20 cellular contexts compared by ENCODE assay signal in genomic region chr4:88736264-88736663, GRCh38. TPM values are rescaled to one million over a fixed set of nuclear protein-coding genes. Genes with fewer than 3 reads are reported as not detected.
DNase-seq lines count a peak whose midpoint lies in the region; ATAC-seq and TF ChIP-seq lines count a peak whose summit lies in the region.
"Had no signal": no experiment of that assay in that cellular context is flagged by ENCODE, and none has a peak within 500 bp of the region (broad histone marks: within the 10 kb centered on the region; RNA-seq: fewer than 3 reads in every experiment).

No MANE protein-coding gene starts in this region.

- peaks cover 0 to 6% of the 10 kb centered on the region in 2 donors for H3K36me3 ChIP-seq in ascending aorta
- no peaks in the 10 kb centered on the region for H3K36me3 ChIP-seq in thoracic aorta
- H3K36me3 ChIP-seq in BE2C = peaks cover 26% of the 10 kb centered on the region

- H3K4me1 Mint-ChIP-seq in nephron progenitor cell = peaks cover 40% of the 10 kb centered on the region

- H3K27ac Mint-ChIP-seq in nephron progenitor cell = peak overlapping the region; percentile 77

- peak; percentile 45 for ATAC-seq in GM18868 (IDR thresholded peaks at IDR 0.05; ENCODE audit: unreplicated experiment)
- no peak for ATAC-seq in thoracic aorta (ENCODE audit: insufficient number of reproducible peaks, low FRiP score, low read depth)
- ATAC-seq in GM19328 (IDR thresholded peaks at IDR 0.05; ENCODE audit: unreplicated experiment) = no peak
- ATAC-seq: stimulated activated naive CD8-positive, alpha-beta T cell treated with anti-CD3 and anti-CD28 coated beads, Interleukin-15, Interleukin-2, amounts not matched to agents 100 U/mL and 50 U/mL, for 24 hours had no signal

- intact Hi-C loops in ascending aorta (cut with DNase I) = no loop called here

- H3K36me3 Mint-ChIP-seq in nephron progenitor cell (ENCODE audit: low read depth) = peaks cover 49% of the 10 kb centered on the region

- no peaks in the 10 kb centered on the region for H3K27me3 Mint-ChIP-seq in nephron progenitor cell (ENCODE audit: low read depth, poor library complexity)
- H3K27me3 Mint-ChIP-seq: CD4-positive, CD25-positive, alpha-beta regulatory T cell had no signal

- H3K27me3 ChIP-seq in ascending aorta (no peaks in the 10 kb centered on the region), thoracic aorta (replicated peaks; ENCODE audit: insufficient read depth) (no peaks in the 10 kb centered on the region), BE2C (no peaks in the 10 kb centered on the region)
- H3K27me3 ChIP-seq: adrenal gland had no signal

- no peak for DNase-seq in ascending aorta (ENCODE audit: low spot score in 2 of 2)
- DNase-seq in nephron progenitor cell = no peak
- DNase-seq in thoracic aorta (ENCODE audit: low spot score) = no peak
- DNase-seq in BE2C = no peak
- DNase-seq in GM13977 (ENCODE audit: low spot score) = no peak
- DNase-seq in DMS153 treated with DMSO at 0.1 percent for 48 hours (lab: John Stamatoyannopoulos, UW; ENCODE audit: unreplicated experiment) = no peak
- DNase-seq: activated CD4-positive, alpha-beta T cell treated with anti-CD3 and anti-CD28 coated beads for 48 hours; activated gamma-delta T cell; adrenal gland; CD4-positive, CD25-positive, alpha-beta regulatory T cell; DMS79; effector CD8-positive, alpha-beta T cell; left ventricle myocardium superior; NCI-H1105; NCI-H524; occipital lobe; stimulated activated CD4-positive, alpha-beta T cell treated with anti-CD3 and anti-CD28 coated beads, Interleukin-2, amount 100 ng/mL, for 24 hours; stimulated activated naive CD8-positive, alpha-beta T cell treated with anti-CD3 and anti-CD28 coated beads, Interleukin-15, Interleukin-2, amounts not matched to agents 100 U/mL and 50 U/mL, for 24 hours had no signal

- TF ChIP-seq CTCF in ascending aorta (IDR thresholded peaks at IDR 0.05) = no peak
- TF ChIP-seq CTCF in nephron progenitor cell (IDR thresholded peaks at IDR 0.05) = no peak
- no peak for TF ChIP-seq CTCF in thoracic aorta (IDR thresholded peaks at IDR 0.05)
- no peak for TF ChIP-seq CTCF in BE2C (IDR thresholded peaks at IDR 0.05; ENCODE audit: low read depth, low read length)
- no peak for TF ChIP-seq CTCF in GM13977 (IDR thresholded peaks at IDR 0.05; ENCODE audit: extremely low read depth, insufficient read depth, missing control alignments)

- H3K9me3 ChIP-seq in ascending aorta (no peaks in the 10 kb centered on the region), thoracic aorta (no peaks in the 10 kb centered on the region), BE2C (no peaks in the 10 kb centered on the region)
- H3K9me3 ChIP-seq: adrenal gland had no signal

- peak overlapping the region; percentile 21 for H3K4me3 Mint-ChIP-seq in nephron progenitor cell

- no peaks in the 10 kb centered on the region for H3K9me3 Mint-ChIP-seq in nephron progenitor cell
- H3K9me3 Mint-ChIP-seq: CD4-positive, CD25-positive, alpha-beta regulatory T cell had no signal

- H3K4me1 ChIP-seq in ascending aorta (peaks cover 8 to 33% of the 10 kb centered on the region in 2 donors), thoracic aorta (ENCODE audit: control insufficient read depth in 1 of 2, low read depth in 2 of 2) (peaks cover 30 to 60% of the 10 kb centered on the region in 2 donors), BE2C (peaks cover 7% of the 10 kb centered on the region; the same call in 1 of the 2 replicates)

- in situ Hi-C loops in GM13977 (cut with MboI; ENCODE audit: low pct_unique_long_range_greater_than_20kb, low sequenced_read_pairs, unreplicated experiment) = no loop called here

- H3K27ac ChIP-seq in ascending aorta (peak overlapping the region; percentile 42 to 63), thoracic aorta (peak overlapping the region; percentile 60 to 65)

- H3K4me3 ChIP-seq in ascending aorta (no peak overlapping the region), thoracic aorta (no peak overlapping the region), BE2C (ENCODE audit: low read depth, low read length) (no peak overlapping the region)
- H3K4me3 ChIP-seq: adrenal gland had no signal

RNA-seq across cellular contexts. Expression of gene NAP1L5, which starts 38.6 kb away (rescaled TPM):
- total RNA-seq in ascending aorta (9.6 TPM), thoracic aorta (1 to 10 TPM; 6.0 to 6.2 TPM)
- polyA plus RNA-seq in BE2C (2012; ENCODE audit: insufficient read depth, insufficient read length, low read depth) = 31.6 TPM
